30 cellular contexts compared by ENCODE assay signal in genomic region chr3:6354653-6355052, GRCh38.
"Had no signal": no experiment of that assay in that cellular context is flagged by ENCODE, and none has a peak within 500 bp of the region (broad histone marks: within the 10 kb centered on the region; RNA-seq: fewer than 3 reads in every experiment).

No MANE protein-coding gene starts in this region.

- DNase-seq: activated CD4-positive, alpha-beta T cell treated with anti-CD3 and anti-CD28 coated beads, Interleukin-2, amount 10 ng/mL, durations not matched to agents 24 days and 14 days; activated CD4-positive, alpha-beta T cell treated with anti-CD3 and anti-CD28 coated beads, Interleukin-2, amount 50 U/mL, for 4 hours; activated CD8-positive, alpha-beta T cell treated with anti-CD3 and anti-CD28 coated beads for 36 hours; activated gamma-delta T cell treated with Interleukin-2 at 50 U/mL for 16 hours; activated naive CD4-positive, alpha-beta T cell treated with anti-CD3 and anti-CD28 coated beads, Interleukin-2, amount 50 U/mL, for 16 hours; activated naive CD8-positive, alpha-beta T cell treated with anti-CD3 and anti-CD28 coated beads for 36 hours; activated T-cell treated with anti-CD3 and anti-CD28 coated beads, Interleukin-2, amount 50 U/mL, for 1 hour; amniotic stem cell; aorta; brain microvascular endothelial cell; central memory CD4-positive, alpha-beta T cell; Karpas-422; KBM-7; NCI-H1105; NCI-H1436; NCI-H1694; NCI-H1930; NCI-H2081 treated with DMSO at 0.1 percent for 48 hours; NCI-H226; NCI-H446 treated with DMSO at 0.1 percent for 48 hours; NCI-H524 treated with DMSO at 0.1 percent for 48 hours; NK-92 treated with Interleukin-12 subunit alpha and Interleukin-12 subunit beta, amount 100 ng/mL, for 24 hours; PC-3; Peyer's patch; RPMI8226; SIG-M5; SW 1271; T1000 had no signal

- H3K4me3 ChIP-seq: Peyer's patch had no signal

- H3K27ac ChIP-seq: brain microvascular endothelial cell, Peyer's patch had no signal

- H3K4me3 Mint-ChIP-seq: activated CD4-positive, alpha-beta T cell treated with anti-CD3 and anti-CD28 coated beads, Interleukin-2, amount 10 ng/mL, durations not matched to agents 24 days and 14 days; activated CD8-positive, alpha-beta T cell treated with anti-CD3 and anti-CD28 coated beads for 36 hours; activated naive CD8-positive, alpha-beta T cell treated with anti-CD3 and anti-CD28 coated beads for 36 hours had no signal

- H3K27me3 ChIP-seq: brain microvascular endothelial cell, Peyer's patch had no signal

- H3K4me1 ChIP-seq: Peyer's patch had no signal

- H3K36me3 Mint-ChIP-seq: activated naive CD8-positive, alpha-beta T cell treated with anti-CD3 and anti-CD28 coated beads for 36 hours had no signal

- ATAC-seq: activated CD8-positive, alpha-beta T cell treated with anti-CD3 and anti-CD28 coated beads for 36 hours; PC-3 had no signal

- H3K9me3 Mint-ChIP-seq: activated CD4-positive, alpha-beta T cell treated with anti-CD3 and anti-CD28 coated beads, Interleukin-2, amount 10 ng/mL, durations not matched to agents 24 days and 14 days; activated naive CD8-positive, alpha-beta T cell treated with anti-CD3 and anti-CD28 coated beads for 36 hours had no signal

- FAIRE-seq: TTC549 had no signal

- H3K36me3 ChIP-seq: brain microvascular endothelial cell, Peyer's patch had no signal

- H3K9me3 ChIP-seq: Peyer's patch had no signal

- H3K4me1 Mint-ChIP-seq: activated CD4-positive, alpha-beta T cell treated with anti-CD3 and anti-CD28 coated beads, Interleukin-2, amount 10 ng/mL, durations not matched to agents 24 days and 14 days; activated naive CD8-positive, alpha-beta T cell treated with anti-CD3 and anti-CD28 coated beads for 36 hours had no signal

- H3K27ac Mint-ChIP-seq: activated CD4-positive, alpha-beta T cell treated with anti-CD3 and anti-CD28 coated beads, Interleukin-2, amount 10 ng/mL, durations not matched to agents 24 days and 14 days; activated CD8-positive, alpha-beta T cell treated with anti-CD3 and anti-CD28 coated beads for 36 hours; activated naive CD8-positive, alpha-beta T cell treated with anti-CD3 and anti-CD28 coated beads for 36 hours; activated T-helper 2 cell treated with anti-CD3 and anti-CD28 coated beads, Interferon-gamma antibody, Interleukin-2, Interleukin-4, amounts not matched to agents 10 μg/mL and 5 μg/mL and 100 μg/mL, durations not matched to agents 14 hours and 24 hours and 36 hours had no signal

- H3K27me3 Mint-ChIP-seq: activated CD4-positive, alpha-beta T cell treated with anti-CD3 and anti-CD28 coated beads, Interleukin-2, amount 10 ng/mL, durations not matched to agents 24 days and 14 days; activated CD8-positive, alpha-beta T cell treated with anti-CD3 and anti-CD28 coated beads for 36 hours; activated naive CD8-positive, alpha-beta T cell treated with anti-CD3 and anti-CD28 coated beads for 36 hours had no signal
